ENCODE assay signal across 15 cellular contexts in the genomic region with DNA sequence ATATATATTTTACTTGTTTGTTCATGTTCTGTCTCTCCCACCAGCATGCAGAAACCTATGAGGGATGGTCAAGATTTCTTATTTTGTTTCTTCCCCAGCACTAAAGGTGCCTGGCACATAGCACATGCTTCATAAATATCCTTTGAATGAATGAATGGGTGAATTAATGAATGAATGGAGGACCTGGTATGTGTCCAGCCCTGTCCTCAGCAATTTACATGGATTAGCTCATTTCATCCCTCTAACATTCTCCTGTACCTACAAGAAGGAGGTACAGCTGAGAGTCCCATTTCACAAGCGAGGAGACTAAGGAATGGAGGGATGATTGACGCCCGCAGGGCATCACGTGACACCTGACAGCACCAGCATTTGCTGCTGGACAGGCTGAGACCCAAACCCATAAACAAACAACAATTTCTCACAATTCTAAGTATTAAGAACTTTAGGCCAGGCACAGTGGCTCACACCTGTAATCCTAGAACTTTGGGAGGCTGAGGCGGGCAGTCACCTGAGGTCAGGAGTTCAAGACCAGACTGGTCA. TPM values are rescaled to one million over a fixed set of nuclear protein-coding genes. Genes with fewer than 3 reads are reported as not detected.
DNase-seq lines count a peak whose midpoint lies in the region; ATAC-seq and TF ChIP-seq lines count a peak whose summit lies in the region.
"Had no signal": no experiment of that assay in that cellular context is flagged by ENCODE, and none has a peak within 500 bp of the region (broad histone marks: within the 10 kb centered on the region; RNA-seq: fewer than 3 reads in every experiment).

No MANE protein-coding gene starts in this region.

- no peak for ATAC-seq in body of pancreas
- ATAC-seq in upper lobe of right lung, result no peak
- no peak for ATAC-seq in left lobe of liver

- H3K79me2 ChIP-seq in trophoblast cell (ENCODE audit: control insufficient read depth, insufficient read depth, low read length, poor library complexity) (no peaks in the 10 kb centered on the region), mammary epithelial cell (ENCODE audit: insufficient read depth, low read length) (no peaks in the 10 kb centered on the region)

- intact Hi-C loops in body of pancreas (cut with DNase I), result no loop called here
- intact Hi-C loops in upper lobe of right lung (cut with DNase I), result no loop called here
- intact Hi-C loops in mammary epithelial cell (cut with micrococcal nuclease), result no loop called here

- no peak overlapping the region for H2BK5ac ChIP-seq in trophoblast cell (ENCODE audit: low read depth, low read length, poor library complexity)

- H3K4me2 ChIP-seq in trophoblast cell (ENCODE audit: low read length) (no peak overlapping the region), mammary epithelial cell (ENCODE audit: insufficient read depth, low read depth, low read length) (no peak overlapping the region)

- H3K27me3 ChIP-seq in body of pancreas, result no peaks in the 10 kb centered on the region
- H3K27me3 ChIP-seq in trophoblast cell (ENCODE audit: insufficient read depth, low read length), result no peaks in the 10 kb centered on the region
- H3K27me3 ChIP-seq in upper lobe of right lung, result no peaks in the 10 kb centered on the region
- H3K27me3 ChIP-seq in mammary epithelial cell (ENCODE audit: insufficient read depth, low read length), result no peaks in the 10 kb centered on the region
- H3K27me3 ChIP-seq: Peyer's patch had no signal

- no peak overlapping the region for H3K14ac ChIP-seq in trophoblast cell (ENCODE audit: low read length)

- 56 to 57% methylated on average over 4 to 5 of the region's 5 CpGs for WGBS in body of pancreas, 2 donors
- WGBS in trophoblast cell (ENCODE audit: extremely low coverage, insufficient coverage, insufficient read length), result no CpG with 5 or more reads among the region's 5 CpGs
- 97% methylated on average over 5 of the region's 5 CpGs for whole genome bisulfite sequencing in mammary epithelial cell (ENCODE audit: low coverage, missing lambda C conversion rate)

- BruUV-seq in mammary epithelial cell (replicated peaks; lab: Mats Ljungman, UMichigan), result no TSS peak

- no peak overlapping the region for H4K12ac ChIP-seq in trophoblast cell (ENCODE audit: low read depth, low read length)

- no peak overlapping the region for H4K8ac ChIP-seq in trophoblast cell (ENCODE audit: low read depth, low read length)

- CTCF ChIA-PET in mammary epithelial cell (lab: Charles Lee; ENCODE audit: low non-redundant PET), result no interaction called here

- in situ Hi-C loops in mammary epithelial cell (cut with MboI; ENCODE audit: low sequenced_read_pairs in 2 of 2), result no loop called here

- TF ChIP-seq CTCF in body of pancreas (IDR thresholded peaks at IDR 0.05) (no peak), upper lobe of right lung (IDR thresholded peaks at IDR 0.05) (no peak), mammary epithelial cell (conservative IDR thresholded peaks at IDR 0.05 in 1 of 2, IDR thresholded peaks at IDR 0.05 in 1 of 2; ENCODE audit: extremely low read depth in 1 of 2, insufficient read depth in 1 of 2, low read depth in 1 of 2, low read length in 2 of 2) (no peak)

- H4K91ac ChIP-seq in trophoblast cell (ENCODE audit: low read depth, low read length), result no peak overlapping the region

- H3K4me3 ChIP-seq in body of pancreas (no peak overlapping the region), trophoblast cell (ENCODE audit: low read depth, low read length) (no peak overlapping the region), upper lobe of right lung (no peak overlapping the region), mammary epithelial cell (replicated peaks in 1 of 3; ENCODE audit: insufficient read depth in 1 of 3, low read depth in 2 of 3, low read length in 3 of 3) (no peak overlapping the region)
- H3K4me3 ChIP-seq: Peyer's patch had no signal

- no peak overlapping the region for H2BK120ac ChIP-seq in trophoblast cell (ENCODE audit: insufficient read depth, low read length, poor library complexity)

- DNase-seq in NCI-H146 (lab: John Stamatoyannopoulos, UW), result peak; percentile 14
- DNase-seq in NCI-H146 treated with DMSO at 0.1 percent for 48 hours (lab: John Stamatoyannopoulos, UW; ENCODE audit: unreplicated experiment), result no peak
- no peak for DNase-seq in body of pancreas
- peak; percentile 78 to 90 for DNase-seq in trophoblast cell
- no peak for DNase-seq in upper lobe of right lung
- DNase-seq in left lobe of liver (ENCODE audit: low spot score), result no peak
- no peak for DNase-seq in mammary epithelial cell
- no peak for DNase-seq in DMS153 treated with DMSO at 0.1 percent for 48 hours (lab: John Stamatoyannopoulos, UW; ENCODE audit: unreplicated experiment)
- DNase-seq: Caco-2, HCEC 1CT, NCI-H1436 treated with DMSO at 0.1 percent for 48 hours, SIG-M5 had no signal

- no peak overlapping the region for H2AK5ac ChIP-seq in trophoblast cell (ENCODE audit: low read length)

- H3K27ac ChIP-seq in body of pancreas, result peak overlapping the region; percentile 2 to 100 (median 95)
- H3K27ac ChIP-seq in trophoblast cell (ENCODE audit: low read depth, low read length), result no peak overlapping the region
- peak overlapping the region; percentile 77 for H3K27ac ChIP-seq in upper lobe of right lung
- no peak overlapping the region for H3K27ac ChIP-seq in mammary epithelial cell (ENCODE audit: insufficient read depth, low read depth, low read length)
- H3K27ac ChIP-seq: Peyer's patch had no signal

- H3K9ac ChIP-seq in trophoblast cell (ENCODE audit: low read length), result no peak overlapping the region
- H3K9ac ChIP-seq in mammary epithelial cell (ENCODE audit: insufficient read depth, low read length), result no peak overlapping the region

- no peaks in the 10 kb centered on the region for H3K79me1 ChIP-seq in trophoblast cell (ENCODE audit: low read length)

- H3K9me3 ChIP-seq in body of pancreas (no peaks in the 10 kb centered on the region), trophoblast cell (ENCODE audit: insufficient read depth, low read depth, low read length) (peaks cover 5% of the 10 kb centered on the region), upper lobe of right lung (no peaks in the 10 kb centered on the region), mammary epithelial cell (replicated peaks; ENCODE audit: insufficient read depth, low read length) (no peaks in the 10 kb centered on the region)
- H3K9me3 ChIP-seq: Caco-2, Peyer's patch had no signal

- H3K18ac ChIP-seq in trophoblast cell (ENCODE audit: low read length), result no peak overlapping the region

- H3K4me1 ChIP-seq in body of pancreas (peaks cover 76% of the 10 kb centered on the region), trophoblast cell (ENCODE audit: control insufficient read depth in 1 of 2, insufficient read depth in 2 of 2, low read length in 2 of 2) (peaks cover 0 to under 1% of the 10 kb centered on the region in 2 experiments), upper lobe of right lung (peaks cover 15% of the 10 kb centered on the region), mammary epithelial cell (ENCODE audit: insufficient read depth, low read length) (peaks cover 7% of the 10 kb centered on the region)

- no peak overlapping the region for H3K23ac ChIP-seq in trophoblast cell (ENCODE audit: low read length)

- H4K20me1 ChIP-seq in mammary epithelial cell (ENCODE audit: insufficient read depth, low read length), result no peaks in the 10 kb centered on the region

- H3K4ac ChIP-seq in trophoblast cell (ENCODE audit: low read depth, low read length), result no peak overlapping the region

- no peak overlapping the region for H2BK12ac ChIP-seq in trophoblast cell (ENCODE audit: low read length)

- no peak for TF ChIP-seq POLR2A in body of pancreas (IDR thresholded peaks at IDR 0.05)

- H2AFZ ChIP-seq in trophoblast cell (ENCODE audit: insufficient read depth, low read length, poor library complexity), result no peak overlapping the region
- no peak overlapping the region for H2AFZ ChIP-seq in mammary epithelial cell (ENCODE audit: low read depth, low read length)

- dilution Hi-C loops in mammary epithelial cell (cut with HindIII; ENCODE audit: low sequenced_read_pairs), result no loop called here

- no peaks in the 10 kb centered on the region for H3K36me3 ChIP-seq in body of pancreas (replicated peaks in 1 of 2; ENCODE audit: insufficient read depth in 1 of 2, low read depth in 2 of 2)
- no peaks in the 10 kb centered on the region for H3K36me3 ChIP-seq in trophoblast cell (ENCODE audit: control insufficient read depth in 1 of 2, insufficient read depth in 2 of 2, low read length in 2 of 2)
- H3K36me3 ChIP-seq in upper lobe of right lung, result no peaks in the 10 kb centered on the region
- H3K36me3 ChIP-seq in mammary epithelial cell (ENCODE audit: insufficient read depth, low read length), result no peaks in the 10 kb centered on the region
- H3K36me3 ChIP-seq: Peyer's patch had no signal

RNA-seq across cellular contexts. Expression of gene BCAT2, which starts 6.8 kb away (rescaled TPM):
- 10 to 100 TPM; 34.5 to 56.0 TPM for total RNA-seq in body of pancreas
- 13.9 and 14.9 TPM in 2 replicates for polyA plus RNA-seq in trophoblast cell (2013)
- total RNA-seq in upper lobe of right lung, result 59.0 TPM
- 21.7 TPM for total RNA-seq in left lobe of liver
- 10 to 100 TPM; 32.2 to 44.6 TPM for total RNA-seq in mammary epithelial cell
- polyA plus RNA-seq in mammary epithelial cell, result 43.9 TPM
- polyA minus RNA-seq in mammary epithelial cell, result 33.0 TPM

RNA-seq across cellular contexts. Expression of gene HSD17B14, which starts 18.6 kb away (rescaled TPM):
- total RNA-seq in body of pancreas (1 to 10 TPM; 2.1 to 3.3 TPM), upper lobe of right lung (23.5 TPM), left lobe of liver (15.7 TPM), mammary epithelial cell (1 to 10 TPM in 1 of 2 donors, not detected in 1; 3.0 TPM)
- 22.2 and 25.7 TPM in 2 replicates for polyA plus RNA-seq in trophoblast cell (2013)
- polyA plus RNA-seq in mammary epithelial cell, result 0.29 TPM
- not detected for polyA minus RNA-seq in mammary epithelial cell
- total RNA-seq: LHCN-M2 had no signal
- polyA plus RNA-seq: CD14-positive monocyte had no signal

RNA-seq across cellular contexts. Expression of gene PLEKHA4, which starts 50.8 kb away (rescaled TPM):
- total RNA-seq in body of pancreas (10 to 100 TPM in 1 of 2 donors, 1 to 10 TPM in 1; 6.5 to 21.1 TPM), upper lobe of right lung (16.0 TPM), left lobe of liver (7.6 TPM), mammary epithelial cell (10 to 100 TPM; 10.0 to 12.7 TPM)
- polyA plus RNA-seq in trophoblast cell (2013), result 2.9 and 3.3 TPM in 2 replicates
- 4.9 TPM for polyA plus RNA-seq in mammary epithelial cell
- 7.6 TPM for polyA minus RNA-seq in mammary epithelial cell

RNA-seq across cellular contexts. Expression of gene PPP1R15A, which starts 54.6 kb away (rescaled TPM):
- total RNA-seq in body of pancreas (10 to 100 TPM; 17.9 to 49.4 TPM), upper lobe of right lung (80.9 TPM), left lobe of liver (5.7 TPM), mammary epithelial cell (100 to 1,000 TPM in 1 of 2 donors, 10 to 100 TPM in 1; 28.8 to 200 TPM)
- polyA plus RNA-seq in trophoblast cell (2013), result 46.6 and 49.6 TPM in 2 replicates
- polyA plus RNA-seq in mammary epithelial cell, result 22.9 TPM
- polyA minus RNA-seq in mammary epithelial cell, result 25.8 TPM

Comparison
In these comparisons a context has a peak if more than half of its experiments do, and no peak if none do; other contexts are left out.
1. DNase-seq: peak in NCI-H146 (single experiment) and trophoblast cell (2 of 2); none in NCI-H146 treated with DMSO at 0.1 percent for 48 hours (single experiment), body of pancreas (0 of 4), upper lobe of right lung (single experiment), left lobe of liver (single experiment), mammary epithelial cell (single experiment) and DMS153 treated with DMSO at 0.1 percent for 48 hours (single experiment).
2. H3K27ac ChIP-seq: peak in body of pancreas (4 of 4) and upper lobe of right lung (single experiment); none in trophoblast cell (single experiment) and mammary epithelial cell (single experiment).